8 cellular contexts compared by ENCODE assay signal in the genomic region with DNA sequence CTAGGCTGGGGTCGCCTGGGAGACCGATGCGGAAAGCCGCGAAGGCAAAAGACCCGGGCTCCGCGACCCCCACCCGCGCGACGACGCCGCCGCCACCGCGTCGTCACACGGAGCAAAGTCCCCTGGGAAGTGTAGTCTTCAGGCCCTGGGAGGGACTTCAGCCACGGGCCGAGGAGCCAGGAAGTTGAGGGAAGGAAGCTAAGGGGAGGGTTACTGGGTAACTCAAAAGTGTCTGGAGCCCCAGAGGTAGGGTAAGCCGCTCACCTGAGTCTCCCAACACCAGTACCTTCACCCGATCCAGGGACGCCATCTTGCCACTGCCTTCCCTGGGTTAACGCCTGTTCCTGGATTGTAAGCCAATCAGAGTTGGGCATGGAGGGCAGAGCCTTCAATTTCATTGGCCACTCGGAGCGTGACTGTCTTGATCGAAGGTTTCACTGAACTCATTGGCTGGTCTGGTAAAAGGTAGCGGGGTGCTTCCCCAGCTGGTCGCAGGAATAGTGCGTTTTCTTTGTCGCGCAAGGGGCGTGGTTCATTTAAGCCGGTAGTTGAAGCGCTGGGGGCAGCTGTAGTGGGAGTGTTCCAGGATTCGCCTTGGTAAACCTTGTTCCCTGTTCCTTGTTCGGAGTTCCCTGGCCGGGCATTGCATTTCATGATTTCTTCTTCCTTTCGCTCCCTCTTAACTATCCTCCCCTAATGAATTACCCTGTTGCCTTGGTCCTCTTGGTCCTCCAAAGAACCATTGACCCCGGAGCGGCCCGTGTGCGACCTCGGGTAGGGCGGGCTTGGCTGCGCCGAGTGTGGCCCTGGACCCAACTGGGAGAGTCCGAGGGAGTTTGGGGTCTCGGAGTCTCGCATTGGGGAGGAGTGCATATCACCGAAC. TPM values are rescaled to one million over a fixed set of nuclear protein-coding genes. Genes with fewer than 3 reads are reported as not detected.
DNase-seq lines count a peak whose midpoint lies in the region; ATAC-seq and TF ChIP-seq lines count a peak whose summit lies in the region.

Gene GTF2E1, plus strand, starts transcription at position 547 of the 883 bp plus-strand sequence. CDS start 7,809 bp downstream, outside the sequence.
Gene RABL3, minus strand, starts transcription at position 319 of the 883 bp plus-strand sequence. Its CDS starts 9 bp downstream, at position 310.

- H3K27ac ChIP-seq in angular gyrus (ENCODE audit: low read depth, low read length) (peak within 1 kb of the TSS; percentile 95), prostate gland (peak within 1 kb of the TSS; percentile 97), urinary bladder (ENCODE audit: low read depth) (peak within 1 kb of the TSS; percentile 57)

- H3K9me3 ChIP-seq in prostate gland: no peaks in the 10 kb centered on the region

- TF ChIP-seq POLR2A in prostate gland (IDR thresholded peaks at IDR 0.05): peak; percentile 33

- intact Hi-C loops in left ventricle myocardium superior (cut with micrococcal nuclease): no loop called here
- intact Hi-C loops in prostate gland (cut with DNase I): loop anchor here (5.0 to 10.0 kb wide), 2 partner anchors 148 to 165 kb away; partner anchors contain the start of genes NDUFB4 and STXBP5L

- WGBS in prostate gland: 0% methylated on average over 52 of the region's 52 CpGs
- under 1% methylated on average over 52 of the region's 52 CpGs for WGBS in urinary bladder

- ATAC-seq in GM18498 (IDR thresholded peaks at IDR 0.05; ENCODE audit: unreplicated experiment) (peak; percentile 99), HG02938 (IDR thresholded peaks at IDR 0.05; ENCODE audit: unreplicated experiment) (peak; percentile 99), left ventricle myocardium superior (peak; percentile 100)

- H3K4me1 ChIP-seq in prostate gland (replicated peaks): peaks cover 4% of the 10 kb centered on the region
- no peaks in the 10 kb centered on the region for H3K4me1 ChIP-seq in urinary bladder (ENCODE audit: insufficient read depth)

- TF ChIP-seq CTCF in prostate gland (IDR thresholded peaks at IDR 0.05): peak in 2 of 4 experiments; percentile 16 to 22

- H3K36me3 ChIP-seq in prostate gland (no peaks in the 10 kb centered on the region), urinary bladder (ENCODE audit: insufficient read depth) (no peaks in the 10 kb centered on the region)

- DNase-seq in NCI-H187 (lab: John Stamatoyannopoulos, UW) (peak; percentile 95 to 96), T-helper 2 cell (peak; percentile 82 to 99 (median 95)), left ventricle myocardium superior (peak; percentile 94), prostate gland (ENCODE audit: low spot score) (peak; percentile 99)

- H3K4me3 ChIP-seq in prostate gland (peak within 1 kb of the TSS; percentile 76 to 90), urinary bladder (ENCODE audit: low read depth, low read length) (peak within 1 kb of the TSS; percentile 61)

- H3K27me3 ChIP-seq in prostate gland (replicated peaks; ENCODE audit: insufficient read depth): no peaks in the 10 kb centered on the region

RNA-seq across cellular contexts. Expression of gene GTF2E1, which starts in this region (rescaled TPM):
- total RNA-seq in left ventricle myocardium superior: 11.4 TPM
- total RNA-seq in prostate gland: 10 to 100 TPM; 15.3 to 17.5 TPM
- total RNA-seq in urinary bladder: 18.1 TPM
- 7.7 TPM for polyA plus RNA-seq in urinary bladder

RNA-seq across cellular contexts. Expression of gene RABL3, which starts in this region (rescaled TPM):
- total RNA-seq in left ventricle myocardium superior (19.4 TPM), prostate gland (10 to 100 TPM; 13.5 to 24.2 TPM), urinary bladder (19.1 TPM)
- polyA plus RNA-seq in urinary bladder: 18.2 TPM

Comparison
In these comparisons a context has a peak if more than half of its experiments do, and no peak if none do; other contexts are left out.
1. Peak in every context shown above with its lines: DNase-seq, ATAC-seq, H3K4me3 ChIP-seq and H3K27ac ChIP-seq.